Comparison of ENCODE assay signal across 8 cellular contexts in genomic region chr11:74018331-74019005, GRCh38. TPM values are rescaled to one million over a fixed set of nuclear protein-coding genes. Genes with fewer than 3 reads are reported as not detected.
DNase-seq lines count a peak whose midpoint lies in the region; ATAC-seq and TF ChIP-seq lines count a peak whose summit lies in the region.

No MANE protein-coding gene starts in this region.

- peak in 2 of 3 donors; percentile 49 to 57 for TF ChIP-seq POLR2A in body of pancreas (IDR thresholded peaks at IDR 0.05)

- peak; percentile 49 to 54 for TF ChIP-seq RAD21 in liver (IDR thresholded peaks at IDR 0.05)

- H3K36me3 ChIP-seq in body of pancreas (replicated peaks in 1 of 2; ENCODE audit: insufficient read depth in 1 of 2, low read depth in 2 of 2): no peaks in the 10 kb centered on the region
- no peaks in the 10 kb centered on the region for H3K36me3 ChIP-seq in liver (ENCODE audit: control insufficient read depth in 4 of 4, insufficient read depth in 3 of 4, low read depth in 1 of 4, low read length in 3 of 4)
- H3K36me3 ChIP-seq in thoracic aorta: no peaks in the 10 kb centered on the region

- H3K4me1 ChIP-seq in body of pancreas (peaks cover 30% of the 10 kb centered on the region), liver (ENCODE audit: control insufficient read depth in 4 of 4, insufficient read depth in 4 of 4, low read length in 3 of 4) (peaks cover 15 to 29% (median 22%) of the 10 kb centered on the region in 4 donors), thoracic aorta (ENCODE audit: control insufficient read depth in 1 of 2, low read depth in 2 of 2) (peaks cover 10 to 26% of the 10 kb centered on the region in 2 donors)

- H3K27me3 ChIP-seq in body of pancreas: no peaks in the 10 kb centered on the region
- H3K27me3 ChIP-seq in liver (ENCODE audit: control insufficient read depth in 4 of 4, insufficient read depth in 4 of 4, low read length in 3 of 4): no peaks in the 10 kb centered on the region
- no peaks in the 10 kb centered on the region for H3K27me3 ChIP-seq in thoracic aorta (replicated peaks; ENCODE audit: insufficient read depth)

- peak overlapping the region; percentile 10 to 71 for H3K9ac ChIP-seq in liver (ENCODE audit: low read depth in 1 of 2, low read length in 2 of 2)

- peak; percentile 96 for ATAC-seq in body of pancreas
- ATAC-seq in thoracic aorta (ENCODE audit: insufficient number of reproducible peaks, low FRiP score, low read depth): peak; percentile 46
- ATAC-seq in GM19351 (IDR thresholded peaks at IDR 0.05; ENCODE audit: unreplicated experiment): no peak

- H3K27ac Mint-ChIP-seq in nephron progenitor cell: no peak overlapping the region

- H3K4me3 Mint-ChIP-seq in nephron progenitor cell: no peak overlapping the region

- DNase-seq in LNCaP clone FGC (ENCODE audit: low read depth): peak; percentile 82
- DNase-seq in body of pancreas: peak; percentile 90 to 96 (median 95)
- peak; percentile 65 for DNase-seq in thoracic aorta (ENCODE audit: low spot score)
- DNase-seq in nephron progenitor cell: no peak
- no peak for DNase-seq in DMS 273 (lab: John Stamatoyannopoulos, UW; ENCODE audit: unreplicated experiment)
- DNase-seq in GM10266 (ENCODE audit: extremely low spot score): no peak

- H3K9me3 Mint-ChIP-seq in nephron progenitor cell: no peaks in the 10 kb centered on the region

- intact Hi-C loops in body of pancreas (cut with DNase I): no loop called here

- WGBS in body of pancreas, 2 donors: 26 to 59% methylated on average over 5 to 9 of the region's 9 CpGs
- 20% methylated on average over 9 of the region's 9 CpGs for WGBS in liver

- H3K27ac ChIP-seq in body of pancreas (peak overlapping the region; percentile 84 to 92 (median 87)), liver (ENCODE audit: low read depth in 1 of 2, low read length in 2 of 2) (peak overlapping the region; percentile 92 to 93), thoracic aorta (peak overlapping the region; percentile 65 to 73)

- TF ChIP-seq CTCF in LNCaP clone FGC (IDR thresholded peaks at IDR 0.05; ENCODE audit: control insufficient read depth, extremely low read depth, insufficient read depth) (no peak), body of pancreas (IDR thresholded peaks at IDR 0.05) (peak in 1 of 7 experiments; percentile 11), liver (IDR thresholded peaks at IDR 0.05; ENCODE audit: low read depth, low read length, missing input control) (no peak), thoracic aorta (IDR thresholded peaks at IDR 0.05) (no peak), nephron progenitor cell (IDR thresholded peaks at IDR 0.05) (no peak), GM10266 (IDR thresholded peaks at IDR 0.05; ENCODE audit: control insufficient read depth, insufficient read depth, low read depth, missing control alignments) (no peak)

- H3K36me3 Mint-ChIP-seq in nephron progenitor cell (ENCODE audit: low read depth): peaks cover 25% of the 10 kb centered on the region

- H3K27me3 Mint-ChIP-seq in nephron progenitor cell (ENCODE audit: low read depth, poor library complexity): no peaks in the 10 kb centered on the region

- H3K4me3 ChIP-seq in LNCaP clone FGC (ENCODE audit: low read depth, low read length) (no peak overlapping the region), body of pancreas (no peak overlapping the region), liver (ENCODE audit: low read depth in 1 of 3, low read length in 3 of 3) (no peak overlapping the region), thoracic aorta (no peak overlapping the region)

- peaks cover 4% of the 10 kb centered on the region for H3K4me1 Mint-ChIP-seq in nephron progenitor cell

- H3K9me3 ChIP-seq in body of pancreas: no peaks in the 10 kb centered on the region
- H3K9me3 ChIP-seq in liver (ENCODE audit: control insufficient read depth in 4 of 4, low read length in 3 of 4): no peaks in the 10 kb centered on the region
- no peaks in the 10 kb centered on the region for H3K9me3 ChIP-seq in thoracic aorta

TF ChIP-seq in liver, 16 proteins besides CTCF, POLR2A, EP300 and RAD21:
- TF ChIP-seq ZBTB33 (IDR thresholded peaks at IDR 0.05) (peak; percentile 41), ATF3 (IDR thresholded peaks at IDR 0.05) (peak; percentile 87), HNF4A (conservative IDR thresholded peaks at IDR 0.05) (peak; percentile 76 to 79), GABPA (IDR thresholded peaks at IDR 0.05 in 1 of 2, conservative IDR thresholded peaks at IDR 0.05 in 1 of 2) (peak in 1 of 2 donors; percentile 5), HNF4G (IDR thresholded peaks at IDR 0.05) (peak; percentile 55), NR2F2 (IDR thresholded peaks at IDR 0.05) (peak; percentile 96), FOXA2 (IDR thresholded peaks at IDR 0.05) (peak; percentile 90), RXRA (IDR thresholded peaks at IDR 0.05) (peak; percentile 98 to 99), SP1 (IDR thresholded peaks at IDR 0.05) (peak; percentile 99), YY1 (IDR thresholded peaks at IDR 0.05) (peak; percentile 10), FOXA1 (IDR thresholded peaks at IDR 0.05) (peak; percentile 89), EGR1 (IDR thresholded peaks at IDR 0.05; ENCODE audit: low read depth in 2 of 2) (no peak), JUND (IDR thresholded peaks at IDR 0.05) (peak; percentile 73 to 79), REST (IDR thresholded peaks at IDR 0.05) (no peak), MAX (IDR thresholded peaks at IDR 0.05) (peak; percentile 63), TAF1 (conservative IDR thresholded peaks at IDR 0.05) (no peak)

RNA-seq across cellular contexts. Expression of gene UCP3, which starts 9.6 kb away (rescaled TPM):
- total RNA-seq in body of pancreas (1 to 10 TPM; 1.6 to 2.3 TPM), liver (1 to 10 TPM in 1 of 2 donors, under 1 TPM in 1; 0.47 to 1.3 TPM), thoracic aorta (10 to 100 TPM in 1 of 2 donors, under 1 TPM in 1; 0.14 to 13.9 TPM)
- under 1 TPM; 0.07 to 0.21 TPM for polyA plus RNA-seq in liver

RNA-seq across cellular contexts. Expression of gene UCP2, which starts 35.8 kb away (rescaled TPM):
- total RNA-seq in body of pancreas: 10 to 100 TPM; 10.9 to 17.1 TPM
- 100 to 1,000 TPM in 1 of 2 donors, 10 to 100 TPM in 1; 11.0 to 137 TPM for total RNA-seq in liver
- polyA plus RNA-seq in liver: 10 to 100 TPM; 10.4 to 16.1 TPM
- 10 to 100 TPM; 42.0 to 57.7 TPM for total RNA-seq in thoracic aorta

Comparison
In these comparisons a context has a peak if more than half of its experiments do, and no peak if none do; other contexts are left out.
1. DNase-seq: peak in LNCaP clone FGC (single experiment), body of pancreas (4 of 4) and thoracic aorta (single experiment); none in nephron progenitor cell (single experiment), DMS 273 (single experiment) and GM10266 (single experiment).
2. Peak in every context shown above with its lines, with median percentiles within 50 percentile points of each other: H3K27ac ChIP-seq.